1 cellular context compared by ENCODE assay signal in the genomic region with DNA sequence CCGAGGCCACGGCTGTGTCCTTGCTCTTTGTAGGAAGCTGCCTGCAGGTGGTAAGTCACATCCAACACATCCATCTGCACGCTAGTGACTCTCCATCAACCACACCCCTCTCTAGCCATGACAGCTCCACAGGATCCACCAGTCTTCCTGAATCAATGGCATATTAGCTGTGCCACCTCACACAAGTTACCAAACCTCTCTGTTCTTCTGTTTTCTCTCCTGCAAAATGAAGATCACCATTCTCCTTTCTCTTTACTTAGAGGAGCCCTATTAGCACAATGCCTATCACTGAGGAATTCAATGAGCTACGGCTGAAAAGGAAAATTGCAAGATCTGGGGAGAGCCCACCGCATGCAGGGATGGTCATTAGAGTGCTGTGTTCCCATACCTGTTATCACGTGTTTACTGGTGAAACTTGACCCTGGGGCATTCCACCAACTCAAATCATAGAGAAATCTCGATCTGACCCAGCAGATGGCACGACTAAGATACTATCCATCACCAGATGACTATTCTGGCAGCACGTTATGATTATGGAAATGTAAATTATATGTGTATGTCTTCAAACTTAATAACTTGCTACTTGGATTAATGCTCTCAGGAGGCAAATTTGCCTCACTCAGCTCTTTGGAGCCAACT.
A peak's percentile ranks its signal among the peaks of the same experiment; 100 is the strongest.
TF ChIP-seq lines count a peak whose summit lies in the region.

No MANE protein-coding gene starts in this region.

TF ChIP-seq in HepG2, 621 proteins besides CTCF, POLR2A, EP300 and RAD21 (continued from another document):
- TF ChIP-seq ZMYM3 (CRISPR knock-in tag; IDR thresholded peaks at IDR 0.05) = 0 out of 2 replicates have a peak, but pooled peaks have one; percentile 20
- no peak for TF ChIP-seq TOPORS (CRISPR knock-in tag; IDR thresholded peaks at IDR 0.05)
- no peak for TF ChIP-seq YY1 (IDR thresholded peaks at IDR 0.05; ENCODE audit: insufficient read depth, insufficient replicate concordance, low read depth, low read length)
- TF ChIP-seq ZNF160 (CRISPR knock-in tag; IDR thresholded peaks at IDR 0.05) = no peak
- TF ChIP-seq MAFK (conservative IDR thresholded peaks at IDR 0.05 in 1 of 2, IDR thresholded peaks at IDR 0.05 in 1 of 2; ENCODE audit: low read length in 2 of 2) = 0 out of 4 replicates have a peak, but pooled peaks of 1 of the 2 experiments have one; percentile 22
